Comparison of ENCODE assay signal across 10 cellular contexts in the genomic region with DNA sequence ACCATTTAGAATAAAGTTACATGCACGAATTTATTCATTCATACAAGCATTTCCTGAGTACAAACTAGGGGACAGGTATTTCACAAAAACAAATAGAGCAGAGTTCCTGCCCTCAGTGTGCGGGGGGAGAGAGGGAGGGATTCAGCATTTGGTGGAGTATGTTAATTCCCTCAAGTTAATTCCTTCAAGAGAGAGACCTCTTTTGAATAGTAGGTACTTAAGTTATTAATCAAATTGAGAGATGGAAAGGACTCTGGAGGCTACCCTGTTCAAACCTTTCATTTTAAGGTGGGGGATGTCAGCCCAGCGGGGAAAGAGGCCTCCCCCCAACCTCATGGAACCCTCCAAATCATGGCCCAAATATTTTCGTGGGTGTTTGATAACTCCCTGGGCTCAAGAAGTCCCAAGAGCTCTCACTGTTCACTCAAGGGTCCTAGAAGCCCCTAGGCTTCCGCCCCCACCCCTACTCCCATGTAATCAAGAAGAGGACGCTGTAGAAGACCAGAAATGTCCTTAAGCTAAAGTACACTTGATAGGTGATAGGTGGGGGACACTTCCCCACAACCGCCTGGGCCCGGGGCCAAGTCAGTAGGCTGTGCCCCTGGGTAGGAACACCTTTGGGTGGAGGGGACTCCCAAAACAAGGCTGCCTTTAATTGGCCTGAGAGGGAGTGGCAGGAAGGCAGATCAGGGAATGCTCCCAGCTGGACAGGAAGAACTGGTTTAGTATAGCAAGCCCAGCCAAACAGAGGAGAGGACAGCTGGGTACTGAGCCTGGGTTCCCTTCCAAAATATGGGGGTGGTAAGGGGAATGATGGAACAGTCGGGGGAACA. TPM values are rescaled to one million over a fixed set of nuclear protein-coding genes. Genes with fewer than 3 reads are reported as not detected.
A peak's percentile ranks its signal among the peaks of the same experiment; 100 is the strongest.
DNase-seq lines count a peak whose midpoint lies in the region; ATAC-seq and TF ChIP-seq lines count a peak whose summit lies in the region.
"Had no signal": no experiment of that assay in that cellular context is flagged by ENCODE, and none has a peak within 500 bp of the region (broad histone marks: within the 10 kb centered on the region; RNA-seq: fewer than 3 reads in every experiment).

No MANE protein-coding gene starts in this region.

- DNase-seq in activated T-cell treated with anti-CD3 and anti-CD28 coated beads, Interleukin-2, amount 50 U/mL, for 24 hours, result no peak
- no peak for DNase-seq in activated T-cell treated with anti-CD3 and anti-CD28 coated beads, Interleukin-2, amount 50 U/mL, for 1 hour
- DNase-seq in astrocyte of the cerebellum (ENCODE audit: low read depth) (no peak), left lung (peak; percentile 86 to 88), tibial nerve (ENCODE audit: low spot score in 2 of 2) (no peak)
- DNase-seq in activated naive CD4-positive, alpha-beta T cell treated with anti-CD3 and anti-CD28 coated beads, Interleukin-2, amount 50 U/mL, for 72 hours (ENCODE audit: low spot score in 2 of 2), result no peak
- DNase-seq: DND-41 had no signal

- TF ChIP-seq CTCF in astrocyte of the cerebellum (IDR thresholded peaks at IDR 0.05; ENCODE audit: low read depth, low read length, missing control alignments), result no peak
- TF ChIP-seq CTCF in left lung (IDR thresholded peaks at IDR 0.05), result no peak
- no peak for TF ChIP-seq CTCF in tibial nerve (IDR thresholded peaks at IDR 0.05)

- ATAC-seq in left lung, result peak; percentile 44
- ATAC-seq in activated naive CD4-positive, alpha-beta T cell treated with anti-CD3 and anti-CD28 coated beads, Interleukin-2, amount 50 U/mL, for 72 hours, result no peak
- no peak for ATAC-seq in HG03139 (IDR thresholded peaks at IDR 0.05; ENCODE audit: unreplicated experiment)
- ATAC-seq in GM18867 (IDR thresholded peaks at IDR 0.05; ENCODE audit: unreplicated experiment), result no peak

- peaks cover 37 to 81% of the 10 kb centered on the region in 2 donors for H3K4me1 ChIP-seq in left lung
- peaks cover 0 to 82% (median 64%) of the 10 kb centered on the region in 4 donors for H3K4me1 ChIP-seq in tibial nerve

- no peak for TF ChIP-seq EP300 in tibial nerve (IDR thresholded peaks at IDR 0.05)

- no peaks in the 10 kb centered on the region for H3K9me3 Mint-ChIP-seq in activated T-cell treated with anti-CD3 and anti-CD28 coated beads, Interleukin-2, amount 50 U/mL, for 24 hours
- no peaks in the 10 kb centered on the region for H3K9me3 Mint-ChIP-seq in activated naive CD4-positive, alpha-beta T cell treated with anti-CD3 and anti-CD28 coated beads, Interleukin-2, amount 50 U/mL, for 72 hours

- in situ Hi-C loops in astrocyte of the cerebellum (cut with HindIII; ENCODE audit: low sequenced_read_pairs), result no loop called here

- peaks cover 0 to 12% of the 10 kb centered on the region in 2 donors for H3K27me3 ChIP-seq in left lung
- H3K27me3 ChIP-seq in tibial nerve, result no peaks in the 10 kb centered on the region

- H3K27ac Mint-ChIP-seq in activated T-cell treated with anti-CD3 and anti-CD28 coated beads, Interleukin-2, amount 50 U/mL, for 24 hours, result no peak overlapping the region
- H3K27ac Mint-ChIP-seq in activated naive CD4-positive, alpha-beta T cell treated with anti-CD3 and anti-CD28 coated beads, Interleukin-2, amount 50 U/mL, for 72 hours, result no peak overlapping the region

- peaks cover 58% of the 10 kb centered on the region for H3K4me1 Mint-ChIP-seq in activated T-cell treated with anti-CD3 and anti-CD28 coated beads, Interleukin-2, amount 50 U/mL, for 24 hours (ENCODE audit: low read depth)

- intact Hi-C loops in left lung (cut with DNase I), result no loop called here

- H3K9me3 ChIP-seq in left lung (no peaks in the 10 kb centered on the region), tibial nerve (no peaks in the 10 kb centered on the region)

- peak overlapping the region; percentile 79 to 83 for H3K27ac ChIP-seq in left lung
- peak overlapping the region; percentile 90 to 98 (median 94) for H3K27ac ChIP-seq in tibial nerve

- H3K4me3 ChIP-seq in astrocyte of the cerebellum (ENCODE audit: low read depth, low read length) (peak overlapping the region; percentile 90), left lung (peak overlapping the region; percentile 63 to 66), tibial nerve (peak overlapping the region in 3 of 4 donors; percentile 58 to 79 (median 74))

- H3K27me3 Mint-ChIP-seq in activated T-cell treated with anti-CD3 and anti-CD28 coated beads, Interleukin-2, amount 50 U/mL, for 24 hours, result no peaks in the 10 kb centered on the region

- peak overlapping the region; percentile 82 for H3K4me3 Mint-ChIP-seq in activated T-cell treated with anti-CD3 and anti-CD28 coated beads, Interleukin-2, amount 50 U/mL, for 24 hours

- TF ChIP-seq POLR2A in tibial nerve (IDR thresholded peaks at IDR 0.05), result no peak

- peaks cover 0 to 9% of the 10 kb centered on the region in 2 donors for H3K36me3 ChIP-seq in left lung
- H3K36me3 ChIP-seq in tibial nerve, result no peaks in the 10 kb centered on the region

- peaks cover 63% of the 10 kb centered on the region for H3K36me3 Mint-ChIP-seq in activated T-cell treated with anti-CD3 and anti-CD28 coated beads, Interleukin-2, amount 50 U/mL, for 24 hours (ENCODE audit: low read depth)
- peaks cover 3 to 4% of the 10 kb centered on the region in 2 donors for H3K36me3 Mint-ChIP-seq in activated naive CD4-positive, alpha-beta T cell treated with anti-CD3 and anti-CD28 coated beads, Interleukin-2, amount 50 U/mL, for 72 hours

- whole genome bisulfite sequencing in tibial nerve, 2 donors, result 68 to 77% methylated on average over 9 of the region's 9 CpGs

RNA-seq across cellular contexts. Expression of gene SDC4, which starts 2.9 kb away (rescaled TPM):
- total RNA-seq in left lung (100 to 1,000 TPM; 199 to 329 TPM), tibial nerve (10 to 100 TPM; 41.2 to 72.5 (median 63.4) TPM)
- total RNA-seq in activated naive CD4-positive, alpha-beta T cell treated with anti-CD3 and anti-CD28 coated beads, Interleukin-2, amount 50 U/mL, for 72 hours, result 10 to 100 TPM; 23.5 to 33.0 TPM

RNA-seq across cellular contexts. Expression of gene SYS1, which starts 17.6 kb away (rescaled TPM):
- total RNA-seq in left lung (10 to 100 TPM; 44.3 to 48.8 TPM), tibial nerve (10 to 100 TPM; 19.2 to 35.6 (median 25.2) TPM)
- total RNA-seq in activated naive CD4-positive, alpha-beta T cell treated with anti-CD3 and anti-CD28 coated beads, Interleukin-2, amount 50 U/mL, for 72 hours, result 10 to 100 TPM; 28.0 to 33.3 TPM

RNA-seq across cellular contexts. Expression of gene TP53TG5, which starts 32.8 kb away (rescaled TPM):
- total RNA-seq in left lung, result under 1 TPM in 1 of 2 donors, not detected in 1; 0.44 TPM
- total RNA-seq in tibial nerve, result not detected
- under 1 TPM; 0.16 to 0.45 TPM for total RNA-seq in activated naive CD4-positive, alpha-beta T cell treated with anti-CD3 and anti-CD28 coated beads, Interleukin-2, amount 50 U/mL, for 72 hours
- total RNA-seq: SK-MEL-5 had no signal

RNA-seq across cellular contexts. Expression of gene MATN4, which starts 37.2 kb away (rescaled TPM):
- under 1 TPM in 1 of 2 donors, not detected in 1; 0.23 TPM for total RNA-seq in left lung
- not detected for total RNA-seq in tibial nerve
- total RNA-seq in activated naive CD4-positive, alpha-beta T cell treated with anti-CD3 and anti-CD28 coated beads, Interleukin-2, amount 50 U/mL, for 72 hours, result 1 to 10 TPM in 1 of 2 donors, under 1 TPM in 1; 0.11 to 1.4 TPM

RNA-seq across cellular contexts. Expression of gene RBPJL, which starts 38.7 kb away (rescaled TPM):
- total RNA-seq in left lung, result not detected
- under 1 TPM in 1 of 4 donors, not detected in 3; 0.44 TPM for total RNA-seq in tibial nerve
- total RNA-seq in activated naive CD4-positive, alpha-beta T cell treated with anti-CD3 and anti-CD28 coated beads, Interleukin-2, amount 50 U/mL, for 72 hours, result not detected
- total RNA-seq: SK-MEL-5 had no signal

Comparison
In these comparisons a context has a peak if more than half of its experiments do, and no peak if none do; other contexts are left out.
1. DNase-seq: peak in left lung (2 of 2); none in activated T-cell treated with anti-CD3 and anti-CD28 coated beads, Interleukin-2, amount 50 U/mL, for 24 hours (single experiment), activated T-cell treated with anti-CD3 and anti-CD28 coated beads, Interleukin-2, amount 50 U/mL, for 1 hour (single experiment), astrocyte of the cerebellum (single experiment), tibial nerve (0 of 2) and activated naive CD4-positive, alpha-beta T cell treated with anti-CD3 and anti-CD28 coated beads, Interleukin-2, amount 50 U/mL, for 72 hours (0 of 2).
2. Peak in every context shown above with its lines, with median percentiles within 50 percentile points of each other: H3K4me3 ChIP-seq.